In the genomic region with DNA sequence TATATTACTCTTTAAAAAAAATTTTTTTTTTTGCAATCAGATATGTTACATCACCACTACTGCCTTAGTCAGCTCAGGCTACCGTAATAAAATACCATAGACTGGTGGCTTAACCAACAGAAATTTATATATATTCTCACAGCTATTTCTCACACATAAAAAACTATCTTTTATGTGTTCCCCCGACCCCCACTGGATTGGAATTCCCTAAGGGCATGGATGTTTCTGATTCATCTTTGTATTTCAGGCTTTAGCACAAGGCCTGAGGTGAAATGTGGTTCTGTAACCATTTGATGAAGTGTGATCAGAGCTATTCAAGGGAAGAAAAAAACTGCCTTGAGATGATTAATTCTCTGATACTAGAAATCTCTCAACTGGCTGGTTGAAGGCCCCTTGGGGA, we compare ENCODE assay signal across 16 cellular contexts. TPM values are rescaled to one million over a fixed set of nuclear protein-coding genes. Genes with fewer than 3 reads are reported as not detected.
A peak's percentile ranks its signal among the peaks of the same experiment; 100 is the strongest.
DNase-seq lines count a peak whose midpoint lies in the region; ATAC-seq lines count a peak whose summit lies in the region.
"Had no signal": no experiment of that assay in that cellular context is flagged by ENCODE, and none has a peak within 500 bp of the region (broad histone marks: within the 10 kb centered on the region; RNA-seq: fewer than 3 reads in every experiment).

No MANE protein-coding gene starts in this region.

- peaks cover 19 to 21% of the 10 kb centered on the region in 2 donors for H3K4me1 Mint-ChIP-seq in natural killer cell treated with Interleukin-12 subunit alpha and Interleukin-12 subunit beta and Interleukin-15 and Interleukin-18, amount 100 ng/mL, for 72 hours (ENCODE audit: low read depth in 2 of 2)

- H3K27ac Mint-ChIP-seq in natural killer cell treated with Interleukin-12 subunit alpha and Interleukin-12 subunit beta and Interleukin-15 and Interleukin-18, amount 100 ng/mL, for 72 hours: no peak overlapping the region
- H3K27ac Mint-ChIP-seq: activated naive CD8-positive, alpha-beta T cell had no signal

- H3K27me3 Mint-ChIP-seq in natural killer cell treated with Interleukin-12 subunit alpha and Interleukin-12 subunit beta and Interleukin-15 and Interleukin-18, amount 100 ng/mL, for 72 hours: peaks cover 21 to 24% of the 10 kb centered on the region in 2 donors

- H3K4me3 Mint-ChIP-seq in natural killer cell treated with Interleukin-12 subunit alpha and Interleukin-12 subunit beta and Interleukin-15 and Interleukin-18, amount 100 ng/mL, for 72 hours: no peak overlapping the region

- ATAC-seq in left lobe of liver (no peak), HG02610 (IDR thresholded peaks at IDR 0.05; ENCODE audit: unreplicated experiment) (no peak), HG03196 (IDR thresholded peaks at IDR 0.05; ENCODE audit: unreplicated experiment) (no peak)
- no peak for ATAC-seq in natural killer cell treated with Interleukin-12 subunit alpha and Interleukin-12 subunit beta and Interleukin-15 and Interleukin-18, amount 100 ng/mL, for 72 hours

- peak; percentile 84 for DNase-seq in EL
- peak; percentile 39 for DNase-seq in T1000 (lab: John Stamatoyannopoulos, UW)
- peak; percentile 76 for DNase-seq in foreskin melanocyte
- peak; percentile 41 for DNase-seq in renal cortical epithelial cell (ENCODE audit: low read depth)
- no peak for DNase-seq in left lobe of liver (ENCODE audit: low spot score)
- DNase-seq in natural killer cell treated with Interleukin-12 subunit alpha and Interleukin-12 subunit beta and Interleukin-15 and Interleukin-18, amount 100 ng/mL, for 72 hours (ENCODE audit: low spot score): no peak
- DNase-seq: activated CD8-positive, alpha-beta memory T cell treated with anti-CD3 and anti-CD28 coated beads, Interleukin-2, amount 50 U/mL, for 4 hours; glutamatergic neuron; naive thymus-derived CD4-positive, alpha-beta T cell; NCI-H1048; NCI-H2107; stimulated activated CD4-positive, alpha-beta T cell treated with anti-CD3 and anti-CD28 coated beads, Interleukin-4, amount 100 ng/mL, for 1 hour; T-helper 1 cell had no signal

- no peaks in the 10 kb centered on the region for H3K9me3 Mint-ChIP-seq in natural killer cell treated with Interleukin-12 subunit alpha and Interleukin-12 subunit beta and Interleukin-15 and Interleukin-18, amount 100 ng/mL, for 72 hours

- no peaks in the 10 kb centered on the region for H3K36me3 Mint-ChIP-seq in natural killer cell treated with Interleukin-12 subunit alpha and Interleukin-12 subunit beta and Interleukin-15 and Interleukin-18, amount 100 ng/mL, for 72 hours

RNA-seq across cellular contexts. Expression of a gene that starts 2.7 kb away (rescaled TPM):
- total RNA-seq in renal cortical epithelial cell (5.3 TPM in 1 of 2 replicates, not detected in the other), left lobe of liver (211 TPM)
- total RNA-seq in natural killer cell treated with Interleukin-12 subunit alpha and Interleukin-12 subunit beta and Interleukin-15 and Interleukin-18, amount 100 ng/mL, for 72 hours: under 1 TPM; 0.92 to 1.00 TPM

RNA-seq across cellular contexts. Expression of a gene that starts 9.0 kb away (rescaled TPM):
- 10.9 and 18.9 TPM in 2 replicates for total RNA-seq in renal cortical epithelial cell
- total RNA-seq in left lobe of liver: 15.6 TPM
- 10 to 100 TPM; 11.6 to 30.3 TPM for total RNA-seq in natural killer cell treated with Interleukin-12 subunit alpha and Interleukin-12 subunit beta and Interleukin-15 and Interleukin-18, amount 100 ng/mL, for 72 hours

RNA-seq across cellular contexts. Expression of a gene that starts 17.1 kb away (rescaled TPM):
- total RNA-seq in renal cortical epithelial cell (33.0 and 35.6 TPM in 2 replicates), left lobe of liver (50.5 TPM)
- 10 to 100 TPM; 56.2 to 56.8 TPM for total RNA-seq in natural killer cell treated with Interleukin-12 subunit alpha and Interleukin-12 subunit beta and Interleukin-15 and Interleukin-18, amount 100 ng/mL, for 72 hours

RNA-seq across cellular contexts. Expression of a gene that starts 17.3 kb away (rescaled TPM):
- total RNA-seq in renal cortical epithelial cell: 73.3 and 168 TPM in 2 replicates
- total RNA-seq in left lobe of liver: 25.4 TPM
- 10 to 100 TPM; 78.9 to 93.2 TPM for total RNA-seq in natural killer cell treated with Interleukin-12 subunit alpha and Interleukin-12 subunit beta and Interleukin-15 and Interleukin-18, amount 100 ng/mL, for 72 hours

RNA-seq across cellular contexts. Expression of a gene that starts 34.4 kb away (rescaled TPM):
- total RNA-seq in renal cortical epithelial cell (43.3 and 58.7 TPM in 2 replicates), left lobe of liver (17.8 TPM)
- 10 to 100 TPM; 43.7 to 52.7 TPM for total RNA-seq in natural killer cell treated with Interleukin-12 subunit alpha and Interleukin-12 subunit beta and Interleukin-15 and Interleukin-18, amount 100 ng/mL, for 72 hours

Comparison
In these comparisons a context has a peak if more than half of its experiments do, and no peak if none do; other contexts are left out.
1. DNase-seq: peak in EL (single experiment), T1000 (single experiment), foreskin melanocyte (single experiment) and renal cortical epithelial cell (single experiment); none in left lobe of liver (single experiment) and natural killer cell treated with Interleukin-12 subunit alpha and Interleukin-12 subunit beta and Interleukin-15 and Interleukin-18, amount 100 ng/mL, for 72 hours (single experiment).
2. RNA of a gene that starts 2.7 kb away (total RNA-seq): 211 TPM in left lobe of liver (single experiment); 5.3 TPM in renal cortical epithelial cell and 0.92 to 1.00 TPM in natural killer cell treated with Interleukin-12 subunit alpha and Interleukin-12 subunit beta and Interleukin-15 and Interleukin-18, amount 100 ng/mL, for 72 hours; every median in the first group is over 10 times any median in the second.